ENCODE assay signal across 8 cellular contexts in genomic region chr7:5420108-5420840, GRCh38. TPM values are rescaled to one million over a fixed set of nuclear protein-coding genes. Genes with fewer than 3 reads are reported as not detected.
DNase-seq lines count a peak whose midpoint lies in the region; ATAC-seq and TF ChIP-seq lines count a peak whose summit lies in the region.

No MANE protein-coding gene starts in this region.

- ATAC-seq in Panc1 = no peak
- ATAC-seq in HG02840 (IDR thresholded peaks at IDR 0.05; ENCODE audit: low FRiP score, unreplicated experiment) = no peak
- no peak for ATAC-seq in HG02798 (IDR thresholded peaks at IDR 0.05; ENCODE audit: poor library complexity, unreplicated experiment)

- peak overlapping the region; percentile 80 for H3K4me3 ChIP-seq in Caco-2 (ENCODE audit: low read depth, low read length)
- H3K4me3 ChIP-seq in Panc1 (ENCODE audit: low read depth in 2 of 2, low read length in 2 of 2) = peak overlapping the region; percentile 78 to 91
- peak overlapping the region; percentile 60 for H3K4me3 ChIP-seq in ectodermal cell (ENCODE audit: insufficient read depth, low read depth, low read length)
- H3K4me3 ChIP-seq in mucosa of rectum (ENCODE audit: low read length in 2 of 2) = peak overlapping the region; percentile 83 to 91
- peak overlapping the region; percentile 55 to 69 for H3K4me3 ChIP-seq in uterus

- BruUV-seq in Caco-2 (replicated peaks; lab: Mats Ljungman, UMichigan) (no TSS peak), Panc1 (replicated peaks; lab: Mats Ljungman, UMichigan) (no TSS peak)

- H3K9me3 Mint-ChIP-seq in Caco-2 (ENCODE audit: unreplicated experiment) = no peaks in the 10 kb centered on the region

- CTCF ChIA-PET in Caco-2 (lab: Charles Lee) (no interaction called here), Panc1 (lab: Charles Lee) (interaction anchor here (0.7 kb wide), 1 partner anchor 961 kb away, joined by 3 read pairs; no protein-coding TSS in a partner anchor)

- in situ Hi-C loops in Panc1 (cut with HindIII; ENCODE audit: low pct_unique_long_range_greater_than_20kb, low sequenced_read_pairs) = no loop called here

- TF ChIP-seq CTCF in Caco-2 (IDR thresholded peaks at IDR 0.05; ENCODE audit: insufficient read depth in 1 of 2, low read depth in 1 of 2, low read length in 1 of 2, severe bottlenecking in 1 of 2, unreplicated experiment in 1 of 2) (no peak), Panc1 (IDR thresholded peaks at IDR 0.05) (no peak), uterus (IDR thresholded peaks at IDR 0.05) (no peak)

- peak overlapping the region; percentile 88 for H3K27ac Mint-ChIP-seq in Caco-2 (ENCODE audit: unreplicated experiment)

- peak overlapping the region; percentile 91 for H3K4me3 Mint-ChIP-seq in Caco-2 (ENCODE audit: unreplicated experiment)

- H3K36me3 Mint-ChIP-seq in Caco-2 (ENCODE audit: insufficient read depth, unreplicated experiment) = peaks cover 85% of the 10 kb centered on the region

- POLR2A ChIA-PET in Caco-2 (lab: Charles Lee) = no interaction called here
- POLR2A ChIA-PET in Panc1 (lab: Charles Lee) = interaction anchor here (0.5 kb wide), 1 partner anchor 180 kb away, joined by 4 read pairs; no protein-coding TSS in a partner anchor

- peak overlapping the region; percentile 87 to 90 for H3K9ac ChIP-seq in mucosa of rectum (ENCODE audit: low read depth in 1 of 2, low read length in 2 of 2)

- intact Hi-C loops in Caco-2 (cut with micrococcal nuclease; ENCODE audit: unreplicated experiment) (no loop called here), Panc1 (cut with micrococcal nuclease; ENCODE audit: unreplicated experiment) (no loop called here), uterus (cut with DNase I; ENCODE audit: low total_unique reads) (no loop called here)

- 1% methylated on average over 75 of the region's 75 CpGs for WGBS in ectodermal cell, 2 experiments

- no peak for TF ChIP-seq POLR2A in uterus (IDR thresholded peaks at IDR 0.05)

- H3K4me1 ChIP-seq in Caco-2 = peaks cover 23% of the 10 kb centered on the region
- peaks cover 26% of the 10 kb centered on the region for H3K4me1 ChIP-seq in Panc1 (ENCODE audit: control insufficient read depth, insufficient read depth, low read length)
- H3K4me1 ChIP-seq in ectodermal cell (ENCODE audit: control insufficient read depth, insufficient read depth, low read length) = peaks cover 12% of the 10 kb centered on the region
- peaks cover 16 to 26% of the 10 kb centered on the region in 2 donors for H3K4me1 ChIP-seq in mucosa of rectum (ENCODE audit: control insufficient read depth in 2 of 2, insufficient read depth in 2 of 2, low read length in 2 of 2)
- peaks cover 4 to 13% of the 10 kb centered on the region in 2 donors for H3K4me1 ChIP-seq in uterus

- H3K27ac ChIP-seq in Panc1 (ENCODE audit: low read length) = peak overlapping the region; percentile 98
- no peak overlapping the region for H3K27ac ChIP-seq in ectodermal cell (ENCODE audit: insufficient read depth, low read depth, low read length, poor library complexity, severe bottlenecking)
- H3K27ac ChIP-seq in mucosa of rectum (ENCODE audit: low read depth in 2 of 2, low read length in 2 of 2) = peak overlapping the region; percentile 97
- peak overlapping the region; percentile 99 for H3K27ac ChIP-seq in uterus

- H3K4me1 Mint-ChIP-seq in Caco-2 (ENCODE audit: low read depth, unreplicated experiment) = peaks cover 12% of the 10 kb centered on the region

- peaks cover 2% of the 10 kb centered on the region; the same call in 1 of the 2 replicates for H3K36me3 ChIP-seq in Caco-2 (ENCODE audit: control insufficient read depth, insufficient read depth, low read length)
- peaks cover 7% of the 10 kb centered on the region; the same call in 1 of the 2 replicates for H3K36me3 ChIP-seq in Panc1 (ENCODE audit: control insufficient read depth, insufficient read depth, low read length)
- no peaks in the 10 kb centered on the region for H3K36me3 ChIP-seq in ectodermal cell (ENCODE audit: control insufficient read depth, insufficient read depth, low read length)
- peaks cover 0 to 7% of the 10 kb centered on the region in 2 donors for H3K36me3 ChIP-seq in mucosa of rectum (ENCODE audit: control insufficient read depth in 2 of 2, insufficient read depth in 2 of 2, low read length in 2 of 2)
- no peaks in the 10 kb centered on the region for H3K36me3 ChIP-seq in uterus

- DNase-seq in Caco-2 = no peak
- no peak for DNase-seq in Panc1 (ENCODE audit: low read depth, low spot score)
- DNase-seq in uterus = peak in 1 of 2 donors; percentile 35
- DNase-seq in SIG-M5 treated with dmso at 0.1 percent for 504 hours (lab: John Stamatoyannopoulos, UW; ENCODE audit: unreplicated experiment) = no peak

- H3K27me3 ChIP-seq in Caco-2 (replicated peaks; ENCODE audit: control insufficient read depth, insufficient read depth, low read length) (no peaks in the 10 kb centered on the region), Panc1 (ENCODE audit: control insufficient read depth, insufficient read depth, low read length) (no peaks in the 10 kb centered on the region), ectodermal cell (ENCODE audit: control insufficient read depth, insufficient read depth, low read length, poor library complexity, severe bottlenecking) (peaks cover 52% of the 10 kb centered on the region), mucosa of rectum (ENCODE audit: control insufficient read depth in 2 of 2, insufficient read depth in 2 of 2, low read length in 2 of 2) (no peaks in the 10 kb centered on the region), uterus (no peaks in the 10 kb centered on the region)

- H3K9me3 ChIP-seq in Caco-2 (no peaks in the 10 kb centered on the region), Panc1 (ENCODE audit: control insufficient read depth, insufficient read depth, low read depth, low read length) (no peaks in the 10 kb centered on the region), ectodermal cell (ENCODE audit: control insufficient read depth, low read length) (no peaks in the 10 kb centered on the region), mucosa of rectum (ENCODE audit: control insufficient read depth in 2 of 2, low read length in 2 of 2) (no peaks in the 10 kb centered on the region), uterus (no peaks in the 10 kb centered on the region)

- no peaks in the 10 kb centered on the region for H3K27me3 Mint-ChIP-seq in Caco-2 (ENCODE audit: insufficient read depth, unreplicated experiment)

RNA-seq across cellular contexts. Expression of gene TNRC18, which starts 3.4 kb away (rescaled TPM):
- total RNA-seq in Caco-2 (2022) = 73.7 and 75.6 TPM in 2 replicates
- 148 TPM for total RNA-seq in Panc1 (2021; ENCODE audit: unreplicated experiment)
- 171 TPM for polyA plus RNA-seq in Panc1 (2012; ENCODE audit: insufficient read length)
- 40.8 TPM for polyA plus RNA-seq in ectodermal cell (2013, experiment 1 of 4)
- polyA plus RNA-seq in ectodermal cell (2013, experiment 2 of 4) = 52.6 TPM
- polyA plus RNA-seq in ectodermal cell (2013, experiment 3 of 4) = 32.8 TPM
- polyA plus RNA-seq in ectodermal cell (2013, experiment 4 of 4) = 34.4 TPM
- total RNA-seq in uterus = 100 to 1,000 TPM in 1 of 4 donors, 10 to 100 TPM in 3; 28.2 to 179 (median 62.1) TPM
